ENCODE assay signal across 8 cellular contexts in the genomic region with DNA sequence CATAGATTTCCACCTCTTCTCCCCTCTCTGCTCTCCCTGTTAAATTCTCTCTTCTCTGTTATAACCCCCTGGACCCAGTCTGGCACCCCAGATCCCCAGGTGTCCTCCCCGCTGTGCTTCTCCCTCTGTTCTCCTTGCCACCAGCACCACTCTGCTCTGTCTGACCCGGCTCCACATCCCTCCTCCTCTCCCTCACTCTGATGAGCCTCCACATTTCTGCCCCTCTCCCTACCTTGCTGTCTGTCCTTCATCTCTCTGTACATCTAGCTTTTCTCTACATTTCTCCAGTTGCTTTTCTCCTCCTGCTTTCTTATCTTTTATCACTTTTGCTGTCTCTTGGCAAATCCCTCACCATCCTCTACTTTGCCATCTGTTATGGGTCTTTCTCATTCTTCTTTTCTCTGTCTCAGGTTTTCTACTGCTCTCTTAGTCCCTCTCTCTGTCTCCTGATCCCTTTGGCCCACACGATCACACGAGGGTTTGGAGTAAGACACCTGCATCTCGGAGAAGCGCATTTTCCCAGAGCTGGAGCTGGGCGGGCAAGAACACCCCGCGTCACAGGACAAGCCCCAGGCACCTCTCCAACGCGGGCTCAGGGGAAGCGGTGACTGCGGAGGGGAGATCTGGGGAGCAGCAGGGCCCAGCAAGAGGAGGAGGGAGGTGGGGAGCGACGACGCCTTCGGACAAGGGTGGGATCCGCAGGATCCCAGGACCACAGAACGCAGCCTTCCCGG. TPM values are rescaled to one million over a fixed set of nuclear protein-coding genes. Genes with fewer than 3 reads are reported as not detected.
A peak's percentile ranks its signal among the peaks of the same experiment; 100 is the strongest.
DNase-seq lines count a peak whose midpoint lies in the region; ATAC-seq and TF ChIP-seq lines count a peak whose summit lies in the region.
"Not testable (repeated sequence)": the region's sequence is repeated elsewhere in the genome, so short reads cannot be mapped to it uniquely, and the experiment has no call there.

No MANE protein-coding gene starts in this region.

- peak; percentile 8 for DNase-seq in Ammon's horn (ENCODE audit: low spot score)
- not testable (repeated sequence) for DNase-seq in Panc1 (ENCODE audit: low read depth, low spot score); esophagus squamous epithelium (lab: John Stamatoyannopoulos, UW)
- peak; percentile 72 for DNase-seq in activated effector memory CD4-positive, alpha-beta T cell treated with anti-CD3 and anti-CD28 coated beads, Interleukin-2, amount 50 U/mL, for 16 hours
- DNase-seq in memory B cell (ENCODE audit: low spot score in 2 of 2) = peak; percentile 13 to 18
- peak; percentile 76 for DNase-seq in spleen

- peaks cover 16% of the 10 kb centered on the region for H3K4me1 Mint-ChIP-seq in memory B cell

- CTCF ChIA-PET in Panc1 (lab: Charles Lee) = not testable (repeated sequence)

- POLR2A ChIA-PET in Panc1 (lab: Charles Lee) = interaction anchor here (0.6 kb wide), 1 partner anchor 900 kb away, joined by 5 read pairs; no protein-coding TSS in a partner anchor

- not testable (repeated sequence) for TF ChIP-seq POLR2A in esophagus squamous epithelium (IDR thresholded peaks at IDR 0.05); spleen (IDR thresholded peaks at IDR 0.05)

- TSS peak; percentile 83 for BruUV-seq in Panc1 (replicated peaks; lab: Mats Ljungman, UMichigan)

- ATAC-seq in GM19351 (IDR thresholded peaks at IDR 0.05; ENCODE audit: unreplicated experiment) = peak; percentile 40
- ATAC-seq in HG03196 (IDR thresholded peaks at IDR 0.05; ENCODE audit: unreplicated experiment) = peak; percentile 22
- peak; percentile 65 for ATAC-seq in Panc1
- ATAC-seq in memory B cell (ENCODE audit: low read depth) = peak; percentile 21

- H3K4me3 Mint-ChIP-seq in memory B cell = peak overlapping the region; percentile 88

- H3K27me3 ChIP-seq in Panc1 (ENCODE audit: control insufficient read depth, insufficient read depth, low read length); esophagus squamous epithelium; spleen (replicated peaks in 1 of 7): not testable (repeated sequence)

- 15 to 20% methylated on average over 6 of the region's 20 CpGs for WGBS in esophagus squamous epithelium, 2 donors
- 7 to 9% (median 9%) methylated on average over 13 to 20 of the region's 20 CpGs for WGBS in spleen, 5 donors

- H3K9me3 Mint-ChIP-seq in memory B cell = not testable (repeated sequence)

- H3K4me3 ChIP-seq in Panc1 (ENCODE audit: low read depth in 2 of 2, low read length in 2 of 2) = peak overlapping the region; percentile 57 to 75
- H3K4me3 ChIP-seq in esophagus squamous epithelium = peak overlapping the region; percentile 42 to 75 (median 65)
- H3K4me3 ChIP-seq in spleen = peak overlapping the region; percentile 54 to 81 (median 76)

- H3K27ac ChIP-seq in Panc1 (ENCODE audit: low read length) (peak overlapping the region; percentile 66), esophagus squamous epithelium (peak overlapping the region; percentile 34 to 83 (median 76)), spleen (peak overlapping the region; percentile 42 to 78 (median 74))

- H3K27ac Mint-ChIP-seq in memory B cell = peak overlapping the region; percentile 81

- H3K9me3 ChIP-seq in Panc1 (ENCODE audit: control insufficient read depth, insufficient read depth, low read depth, low read length); esophagus squamous epithelium: not testable (repeated sequence)
- H3K9me3 ChIP-seq in spleen = peaks cover 0 to 37% (median 4%) of the 10 kb centered on the region in 8 donors

- H3K36me3 ChIP-seq in Panc1 (ENCODE audit: control insufficient read depth, insufficient read depth, low read length) = not testable (repeated sequence)
- H3K36me3 ChIP-seq in esophagus squamous epithelium (peaks cover 0 to 29% (median 10%) of the 10 kb centered on the region in 3 donors), spleen (peaks cover 0 to 29% (median 23%) of the 10 kb centered on the region in 6 donors)

- not testable (repeated sequence) for H3K27me3 Mint-ChIP-seq in memory B cell

- intact Hi-C loops in Panc1 (cut with micrococcal nuclease; ENCODE audit: unreplicated experiment); esophagus squamous epithelium (cut with DNase I); spleen (cut with DNase I; ENCODE audit: low total_unique reads): not testable (repeated sequence)

- in situ Hi-C loops in Panc1 (cut with HindIII; ENCODE audit: low pct_unique_long_range_greater_than_20kb, low sequenced_read_pairs) = not testable (repeated sequence)

- H3K4me1 ChIP-seq in Panc1 (ENCODE audit: control insufficient read depth, insufficient read depth, low read length) = not testable (repeated sequence)
- H3K4me1 ChIP-seq in esophagus squamous epithelium (peaks cover 0 to 13% (median 0%) of the 10 kb centered on the region in 3 donors), spleen (peaks cover 0 to 13% (median 8%) of the 10 kb centered on the region in 6 donors)

- not testable (repeated sequence) for TF ChIP-seq CTCF in Panc1 (IDR thresholded peaks at IDR 0.05); esophagus squamous epithelium (IDR thresholded peaks at IDR 0.05); spleen (IDR thresholded peaks at IDR 0.05 in 8 of 11, conservative IDR thresholded peaks at IDR 0.05 in 3 of 11)

- H3K36me3 Mint-ChIP-seq in memory B cell = peaks cover 21% of the 10 kb centered on the region

RNA-seq across cellular contexts. Expression of a gene that starts 0.8 kb away (rescaled TPM):
- total RNA-seq in Panc1 (2021; ENCODE audit: unreplicated experiment) (26.7 TPM), esophagus squamous epithelium (10 to 100 TPM in 2 of 4 donors, 1 to 10 TPM in 2; 4.0 to 11.8 (median 9.6) TPM), spleen (10 to 100 TPM; 11.1 to 20.2 (median 15.6) TPM)
- polyA plus RNA-seq in Panc1 (2012; ENCODE audit: insufficient read length) = 10.4 TPM
- polyA plus RNA-seq in spleen = 1 to 10 TPM; 1.8 to 4.0 (median 2.9) TPM

RNA-seq across cellular contexts. Expression of a gene that starts 34.0 kb away (rescaled TPM):
- total RNA-seq in Panc1 (2021; ENCODE audit: unreplicated experiment) = 13.6 TPM
- polyA plus RNA-seq in Panc1 (2012; ENCODE audit: insufficient read length) = 6.8 TPM
- 10 to 100 TPM in 1 of 4 donors, 1 to 10 TPM in 3; 2.3 to 16.2 (median 4.6) TPM for total RNA-seq in esophagus squamous epithelium
- 10 to 100 TPM; 10.7 to 32.3 (median 22.4) TPM for total RNA-seq in spleen
- 10 to 100 TPM in 2 of 3 donors, 1 to 10 TPM in 1; 7.5 to 20.4 (median 17.0) TPM for polyA plus RNA-seq in spleen

RNA-seq across cellular contexts. Expression of a gene that starts 36.8 kb away (rescaled TPM):
- total RNA-seq in Panc1 (2021; ENCODE audit: unreplicated experiment) = 27.5 TPM
- 11.5 TPM for polyA plus RNA-seq in Panc1 (2012; ENCODE audit: insufficient read length)
- total RNA-seq in esophagus squamous epithelium = 10 to 100 TPM in 3 of 4 donors, 1 to 10 TPM in 1; 9.1 to 15.1 (median 13.3) TPM
- total RNA-seq in spleen = 10 to 100 TPM; 16.9 to 23.8 (median 18.7) TPM
- 1 to 10 TPM; 5.6 to 8.6 (median 5.9) TPM for polyA plus RNA-seq in spleen
